In genomic region chr11:120327311-120327710, GRCh38 we compare ENCODE assay signal across 21 cellular contexts. TPM values are rescaled to one million over a fixed set of nuclear protein-coding genes. Genes with fewer than 3 reads are reported as not detected.
DNase-seq lines count a peak whose midpoint lies in the region; TF ChIP-seq lines count a peak whose summit lies in the region.
"Had no signal": no experiment of that assay in that cellular context is flagged by ENCODE, and none has a peak within 500 bp of the region (broad histone marks: within the 10 kb centered on the region; RNA-seq: fewer than 3 reads in every experiment).

No MANE protein-coding gene starts in this region.

- TF ChIP-seq CTCF in MM.1S (IDR thresholded peaks at IDR 0.05; ENCODE audit: low read length) (no peak), coronary artery (IDR thresholded peaks at IDR 0.05) (no peak), osteoblast (IDR thresholded peaks at IDR 0.05; ENCODE audit: extremely low read depth, low read depth, low read length) (no peak)

- CTCF ChIA-PET in activated CD4-positive, alpha-beta T cell treated with anti-CD3 and anti-CD28 coated beads, Interleukin-2, amount 10 ng/mL, durations not matched to agents 7 days and 5 days (lab: Charles Lee) = interaction anchor here (1.0 kb wide), 1 partner anchor 7 kb away, joined by 3 read pairs; no protein-coding TSS in a partner anchor

- peaks cover 0 to 33% (median 0%) of the 10 kb centered on the region in 11 experiments; a peak in 4 of 22 replicates for H3K27me3 ChIP-seq in BLaER1 treated with 17β-estradiol and CSF1 and Interleukin-3, amounts not matched to agents 10 nM and 100 nM
- H3K27me3 ChIP-seq in MM.1S (replicated peaks; ENCODE audit: insufficient read depth, low read length) (no peaks in the 10 kb centered on the region), osteoblast (ENCODE audit: insufficient read depth, low read length) (no peaks in the 10 kb centered on the region)
- H3K27me3 ChIP-seq: upper lobe of right lung had no signal

- H3K9me3 Mint-ChIP-seq in activated CD4-positive, alpha-beta T cell treated with anti-CD3 and anti-CD28 coated beads, Interleukin-2, amount 10 ng/mL, durations not matched to agents 7 days and 5 days = no peaks in the 10 kb centered on the region
- H3K9me3 Mint-ChIP-seq: activated T-cell treated with anti-CD3 and anti-CD28 coated beads, Interleukin-2, amount 50 U/mL, for 4 hours; T-helper 1 cell treated with Interleukin-12 subunit alpha and Interleukin-12 subunit beta and Interleukin-4 antibody, amounts not matched to agents 30 μg/mL and 1 μg/mL, for 36 hours had no signal

- peak overlapping the region; percentile 87 to 95 (median 90) for H3K4me2 ChIP-seq in BLaER1 treated with 17β-estradiol and CSF1 and Interleukin-3, amounts not matched to agents 10 nM and 100 nM
- H3K4me2 ChIP-seq in MM.1S (ENCODE audit: low read depth, low read length) = peak overlapping the region; percentile 29
- H3K4me2 ChIP-seq in osteoblast (ENCODE audit: insufficient read depth, low read length) = peak overlapping the region; percentile 91

- H3K9me3 ChIP-seq in BLaER1 treated with 17β-estradiol and CSF1 and Interleukin-3, amounts not matched to agents 10 nM and 100 nM (replicated peaks in 1 of 11) = no peaks in the 10 kb centered on the region
- H3K9me3 ChIP-seq in MM.1S (replicated peaks; ENCODE audit: insufficient read depth, low read length) = no peaks in the 10 kb centered on the region
- H3K9me3 ChIP-seq in osteoblast (ENCODE audit: low read depth, low read length) = no peaks in the 10 kb centered on the region
- H3K9me3 ChIP-seq: Caco-2, upper lobe of right lung had no signal

- H4K20me1 ChIP-seq in BLaER1 treated with 17β-estradiol and CSF1 and Interleukin-3, amounts not matched to agents 10 nM and 100 nM = peaks cover 0 to 20% (median 7%) of the 10 kb centered on the region in 11 experiments; a peak in 10 of 22 replicates
- H4K20me1 ChIP-seq in MM.1S (ENCODE audit: insufficient read depth, low read length) = no peaks in the 10 kb centered on the region
- H4K20me1 ChIP-seq in osteoblast (ENCODE audit: insufficient read depth, low read length) = no peaks in the 10 kb centered on the region

- H3F3A ChIP-seq in MM.1S (ENCODE audit: insufficient read depth, low read length) = peaks cover 12% of the 10 kb centered on the region

- H3K4me1 Mint-ChIP-seq in activated CD4-positive, alpha-beta T cell treated with anti-CD3 and anti-CD28 coated beads, Interleukin-2, amount 10 ng/mL, durations not matched to agents 7 days and 5 days = peaks cover 22% of the 10 kb centered on the region

- peaks cover 23 to 58% (median 35%) of the 10 kb centered on the region in 10 experiments for H3K4me1 ChIP-seq in BLaER1 treated with 17β-estradiol and CSF1 and Interleukin-3, amounts not matched to agents 10 nM and 100 nM
- peaks cover 21% of the 10 kb centered on the region for H3K4me1 ChIP-seq in MM.1S (ENCODE audit: low read length)
- peaks cover 47% of the 10 kb centered on the region for H3K4me1 ChIP-seq in osteoblast (ENCODE audit: insufficient read depth, low read length)

- H3K4me3 Mint-ChIP-seq in activated CD4-positive, alpha-beta T cell treated with anti-CD3 and anti-CD28 coated beads, Interleukin-2, amount 10 ng/mL, durations not matched to agents 7 days and 5 days = no peak overlapping the region
- H3K4me3 Mint-ChIP-seq: activated CD8-positive, alpha-beta T cell treated with anti-CD3 and anti-CD28 coated beads, Interleukin-2, amount 10 ng/mL, durations not matched to agents 7 days and 5 days; activated naive CD8-positive, alpha-beta T cell treated with anti-CD3 and anti-CD28 coated beads, Interleukin-2, amount 10 ng/mL, durations not matched to agents 7 days and 5 days had no signal

- H3K27me3 Mint-ChIP-seq in activated CD4-positive, alpha-beta T cell treated with anti-CD3 and anti-CD28 coated beads, Interleukin-2, amount 10 ng/mL, durations not matched to agents 7 days and 5 days = peaks cover 68% of the 10 kb centered on the region

- peak overlapping the region in 4 of 10 experiments; percentile 11 to 92 (median 86); a peak in 6 of 20 replicates for H3K4me3 ChIP-seq in BLaER1 treated with 17β-estradiol and CSF1 and Interleukin-3, amounts not matched to agents 10 nM and 100 nM
- H3K4me3 ChIP-seq in MM.1S (ENCODE audit: low read length) = no peak overlapping the region
- H3K4me3 ChIP-seq in coronary artery = peak overlapping the region; percentile 89
- peak overlapping the region; percentile 29 for H3K4me3 ChIP-seq in osteoblast (ENCODE audit: insufficient read depth, low read length)
- H3K4me3 ChIP-seq: upper lobe of right lung had no signal

- peak overlapping the region in 8 of 11 experiments; percentile 88 to 92 (median 91); a peak in 16 of 22 replicates for H3K27ac ChIP-seq in BLaER1 treated with 17β-estradiol and CSF1 and Interleukin-3, amounts not matched to agents 10 nM and 100 nM
- H3K27ac ChIP-seq in MM.1S (ENCODE audit: low read length) (peak overlapping the region; percentile 36; the same call in 1 of the 2 replicates), coronary artery (peak overlapping the region; percentile 60 to 98), osteoblast (ENCODE audit: low read depth, low read length) (peak overlapping the region; percentile 94)
- H3K27ac ChIP-seq: upper lobe of right lung had no signal

- POLR2A ChIA-PET in activated CD4-positive, alpha-beta T cell treated with anti-CD3 and anti-CD28 coated beads, Interleukin-2, amount 10 ng/mL, durations not matched to agents 7 days and 5 days (lab: Charles Lee) = no interaction called here

- H3K36me3 Mint-ChIP-seq in activated CD4-positive, alpha-beta T cell treated with anti-CD3 and anti-CD28 coated beads, Interleukin-2, amount 10 ng/mL, durations not matched to agents 7 days and 5 days (ENCODE audit: low read depth) = no peaks in the 10 kb centered on the region
- H3K36me3 Mint-ChIP-seq: activated naive CD8-positive, alpha-beta T cell treated with anti-CD3 and anti-CD28 coated beads, Interleukin-2, amount 10 ng/mL, durations not matched to agents 7 days and 5 days had no signal

- H2AFZ ChIP-seq in MM.1S (ENCODE audit: low read length) (no peak overlapping the region), osteoblast (ENCODE audit: low read length) (no peak overlapping the region)

- no peaks in the 10 kb centered on the region for H3K9me2 ChIP-seq in MM.1S (replicated peaks; ENCODE audit: insufficient read depth, low read length)

- H3K9ac ChIP-seq in BLaER1 treated with 17β-estradiol and CSF1 and Interleukin-3, amounts not matched to agents 10 nM and 100 nM = peak overlapping the region in 5 of 11 experiments; percentile 86 to 95 (median 91); a peak in 8 of 22 replicates
- no peak overlapping the region for H3K9ac ChIP-seq in MM.1S (ENCODE audit: low read length)

- H3K79me2 ChIP-seq in MM.1S (ENCODE audit: low read length) (no peaks in the 10 kb centered on the region), osteoblast (ENCODE audit: insufficient read depth, low read length) (peaks cover 26% of the 10 kb centered on the region)

- peaks cover 10 to 44% (median 20%) of the 10 kb centered on the region in 11 experiments for H3K36me3 ChIP-seq in BLaER1 treated with 17β-estradiol and CSF1 and Interleukin-3, amounts not matched to agents 10 nM and 100 nM
- no peaks in the 10 kb centered on the region for H3K36me3 ChIP-seq in MM.1S (replicated peaks; ENCODE audit: insufficient read depth, low read length)
- H3K36me3 ChIP-seq in osteoblast (ENCODE audit: insufficient read depth, low read length) = peaks cover 12% of the 10 kb centered on the region

- DNase-seq in MM.1S (no peak), coronary artery (ENCODE audit: low spot score) (no peak), osteoblast (ENCODE audit: insufficient read length, low spot score, missing footprints) (no peak), OCI-M1 (lab: John Stamatoyannopoulos, UW) (no peak)
- DNase-seq in stimulated activated CD4-positive, alpha-beta T cell treated with anti-CD3 and anti-CD28 coated beads, Interleukin-15, amount 100 ng/mL, for 24 hours = no peak
- DNase-seq in activated CD4-positive, alpha-beta T cell treated with anti-CD3 and anti-CD28 coated beads, Interleukin-2, amount 10 ng/mL, durations not matched to agents 7 days and 5 days = no peak
- DNase-seq: activated CD8-positive, alpha-beta T cell treated with anti-CD3 and anti-CD28 coated beads, Interleukin-2, amount 10 ng/mL, durations not matched to agents 7 days and 5 days; activated naive CD8-positive, alpha-beta T cell treated with anti-CD3 and anti-CD28 coated beads, Interleukin-2, amount 10 ng/mL, durations not matched to agents 7 days and 5 days; activated T-cell treated with anti-CD3 and anti-CD28 coated beads, Interleukin-2, amount 50 U/mL, for 4 hours; AML-193; effector CD4-positive, alpha-beta T cell; GOT3; head of caudate nucleus; NCI-H1694; retina; stimulated activated naive CD4-positive, alpha-beta T cell treated with Interleukin-2 at 50 U/mL for 16 hours; upper lobe of right lung had no signal

- H3K27ac Mint-ChIP-seq in activated CD4-positive, alpha-beta T cell treated with anti-CD3 and anti-CD28 coated beads, Interleukin-2, amount 10 ng/mL, durations not matched to agents 7 days and 5 days = no peak overlapping the region
- H3K27ac Mint-ChIP-seq: activated CD8-positive, alpha-beta T cell treated with anti-CD3 and anti-CD28 coated beads, Interleukin-2, amount 10 ng/mL, durations not matched to agents 7 days and 5 days; activated naive CD8-positive, alpha-beta T cell treated with anti-CD3 and anti-CD28 coated beads, Interleukin-2, amount 10 ng/mL, durations not matched to agents 7 days and 5 days; T-helper 1 cell treated with Interleukin-12 subunit alpha and Interleukin-12 subunit beta and Interleukin-4 antibody, amounts not matched to agents 30 μg/mL and 1 μg/mL, for 36 hours; WTC11 had no signal

RNA-seq across cellular contexts. Expression of gene TLCD5, which starts 2.2 kb away (rescaled TPM):
- total RNA-seq in osteoblast = 11.5 and 11.9 TPM in 2 replicates
- total RNA-seq in activated CD4-positive, alpha-beta T cell treated with anti-CD3 and anti-CD28 coated beads, Interleukin-2, amount 10 ng/mL, durations not matched to agents 7 days and 5 days = under 1 TPM; 0.19 to 0.42 TPM

RNA-seq across cellular contexts. Expression of gene ARHGEF12, which starts 8.9 kb away (rescaled TPM):
- 118 and 134 TPM in 2 replicates for total RNA-seq in osteoblast
- total RNA-seq in activated CD4-positive, alpha-beta T cell treated with anti-CD3 and anti-CD28 coated beads, Interleukin-2, amount 10 ng/mL, durations not matched to agents 7 days and 5 days = 1 to 10 TPM; 8.1 to 9.2 TPM

Comparison
In these comparisons a context has a peak if more than half of its experiments do, and no peak if none do; other contexts are left out.
1. H3K27ac ChIP-seq: peak in every context shown above with its lines; median percentile 94 in osteoblast; 91 in BLaER1 treated with 17β-estradiol and CSF1 and Interleukin-3, amounts not matched to agents 10 nM and 100 nM; 79 in coronary artery; 36 in MM.1S.
2. H3K4me2 ChIP-seq: peak in every context shown above with its lines; median percentile 91 in osteoblast; 90 in BLaER1 treated with 17β-estradiol and CSF1 and Interleukin-3, amounts not matched to agents 10 nM and 100 nM; 29 in MM.1S.
3. RNA of gene ARHGEF12, which starts 8.9 kb away (total RNA-seq): 118 to 134 TPM in osteoblast; 8.1 to 9.2 TPM in activated CD4-positive, alpha-beta T cell treated with anti-CD3 and anti-CD28 coated beads, Interleukin-2, amount 10 ng/mL, durations not matched to agents 7 days and 5 days; every median in the first group is over 10 times any median in the second.